In genomic region chr16:55508271-55508921, GRCh38 we compare ENCODE assay signal across 8 cellular contexts. TPM values are rescaled to one million over a fixed set of nuclear protein-coding genes. Genes with fewer than 3 reads are reported as not detected.
DNase-seq lines count a peak whose midpoint lies in the region; ATAC-seq and TF ChIP-seq lines count a peak whose summit lies in the region.

No MANE protein-coding gene starts in this region.

- H3K4me3 Mint-ChIP-seq in T-helper 2 cell treated with Interferon-gamma antibody and Interleukin-4, amounts not matched to agents 5 μg/mL and 100 μg/mL, for 36 hours, result peak overlapping the region; percentile 82

- TF ChIP-seq EP300 in suprapubic skin (IDR thresholded peaks at IDR 0.05), result no peak

- no peak for DNase-seq in T-helper 2 cell treated with Interferon-gamma antibody and Interleukin-4, amounts not matched to agents 5 μg/mL and 100 μg/mL, for 36 hours (ENCODE audit: low spot score)
- DNase-seq in T-helper 2 cell (no peak), amniotic epithelial cell (ENCODE audit: low read depth) (peak; percentile 54), left lung (no peak), suprapubic skin (ENCODE audit: low spot score in 2 of 2) (no peak), MG63 (no peak), amygdala (lab: John Stamatoyannopoulos, UW) (no peak)

- TF ChIP-seq CTCF in left lung (IDR thresholded peaks at IDR 0.05) (no peak), suprapubic skin (IDR thresholded peaks at IDR 0.05) (no peak)

- H3K9me3 Mint-ChIP-seq in T-helper 2 cell treated with Interferon-gamma antibody and Interleukin-4, amounts not matched to agents 5 μg/mL and 100 μg/mL, for 36 hours, result peaks cover 17% of the 10 kb centered on the region

- H3K27ac ChIP-seq in left lung (peak overlapping the region in 1 of 2 donors; percentile 93), suprapubic skin (peak overlapping the region; percentile 74)

- peaks cover 0 to 11% of the 10 kb centered on the region in 2 donors for H3K27me3 ChIP-seq in left lung
- H3K27me3 ChIP-seq in suprapubic skin, result no peaks in the 10 kb centered on the region
- H3K27me3 ChIP-seq in MG63, result no peaks in the 10 kb centered on the region

- peaks cover 11% of the 10 kb centered on the region for H3K4me1 Mint-ChIP-seq in T-helper 2 cell treated with Interferon-gamma antibody and Interleukin-4, amounts not matched to agents 5 μg/mL and 100 μg/mL, for 36 hours (ENCODE audit: low read depth)

- H3K27ac Mint-ChIP-seq in T-helper 2 cell treated with Interferon-gamma antibody and Interleukin-4, amounts not matched to agents 5 μg/mL and 100 μg/mL, for 36 hours, result no peak overlapping the region

- H3K4me3 ChIP-seq in left lung (peak overlapping the region; percentile 37 to 57), suprapubic skin (peak overlapping the region; percentile 69), MG63 (no peak overlapping the region)

- no peaks in the 10 kb centered on the region for H3K36me3 ChIP-seq in left lung
- peaks cover 19% of the 10 kb centered on the region for H3K36me3 ChIP-seq in suprapubic skin
- H3K36me3 ChIP-seq in MG63, result peaks cover 15% of the 10 kb centered on the region

- H3K27me3 Mint-ChIP-seq in T-helper 2 cell treated with Interferon-gamma antibody and Interleukin-4, amounts not matched to agents 5 μg/mL and 100 μg/mL, for 36 hours (ENCODE audit: low read depth), result peaks cover 32% of the 10 kb centered on the region

- H3K9me3 ChIP-seq in left lung (peaks cover 0 to 8% of the 10 kb centered on the region in 2 donors), suprapubic skin (no peaks in the 10 kb centered on the region), MG63 (peaks cover 13% of the 10 kb centered on the region)

- H3K4me1 ChIP-seq in left lung (peaks cover under 1 to 19% of the 10 kb centered on the region in 2 donors), suprapubic skin (peaks cover 15% of the 10 kb centered on the region)

- TF ChIP-seq POLR2A in suprapubic skin (IDR thresholded peaks at IDR 0.05), result no peak

- ATAC-seq in left lung (peak; percentile 19), HG02973 (IDR thresholded peaks at IDR 0.05; ENCODE audit: unreplicated experiment) (no peak)

- intact Hi-C loops in left lung (cut with DNase I), result no loop called here

- H3K36me3 Mint-ChIP-seq in T-helper 2 cell treated with Interferon-gamma antibody and Interleukin-4, amounts not matched to agents 5 μg/mL and 100 μg/mL, for 36 hours (ENCODE audit: low read depth), result peaks cover 16% of the 10 kb centered on the region

- WGBS in suprapubic skin, result 51% methylated on average over 9 of the region's 9 CpGs

RNA-seq across cellular contexts. Expression of gene LPCAT2, which starts 0.5 kb away (rescaled TPM):
- 10 to 100 TPM; 18.8 to 30.9 TPM for total RNA-seq in left lung
- 10 to 100 TPM; 12.1 to 19.7 (median 18.1) TPM for total RNA-seq in suprapubic skin
- total RNA-seq in MG63 (2014; rRNA removed; shearing (Covaris generic); ENCODE audit: low replicate concordance), result not detected in 2 replicates

RNA-seq across cellular contexts. Expression of gene MMP2, which starts 29.4 kb away (rescaled TPM):
- total RNA-seq in left lung (100 to 1,000 TPM; 300 to 606 TPM), suprapubic skin (100 to 1,000 TPM in 2 of 4 donors, 10 to 100 TPM in 2; 71.4 to 175 (median 120) TPM)
- total RNA-seq in MG63 (2014; rRNA removed; shearing (Covaris generic); ENCODE audit: low replicate concordance), result 53.0 and 98.5 TPM in 2 replicates

RNA-seq across cellular contexts. Expression of gene CAPNS2, which starts 58.1 kb away (rescaled TPM):
- total RNA-seq in left lung (1 to 10 TPM in 1 of 2 donors, under 1 TPM in 1; 0.41 to 1.2 TPM), suprapubic skin (100 to 1,000 TPM; 101 to 177 (median 170) TPM)
- total RNA-seq in MG63 (2014; rRNA removed; shearing (Covaris generic); ENCODE audit: low replicate concordance), result not detected in 2 replicates

Comparison
In these comparisons a context has a peak if more than half of its experiments do, and no peak if none do; other contexts are left out.
1. RNA of gene LPCAT2, which starts 0.5 kb away (total RNA-seq): 18.8 to 30.9 TPM in left lung and 12.1 to 19.7 TPM in suprapubic skin; not detected in MG63; every median in the first group is over 10 times any median in the second.
2. RNA of gene CAPNS2, which starts 58.1 kb away (total RNA-seq): 101 to 177 TPM in suprapubic skin; 0.41 to 1.2 TPM in left lung and not detected in MG63; every median in the first group is over 10 times any median in the second.